Comparison of ENCODE assay signal across 17 cellular contexts in the genomic region with DNA sequence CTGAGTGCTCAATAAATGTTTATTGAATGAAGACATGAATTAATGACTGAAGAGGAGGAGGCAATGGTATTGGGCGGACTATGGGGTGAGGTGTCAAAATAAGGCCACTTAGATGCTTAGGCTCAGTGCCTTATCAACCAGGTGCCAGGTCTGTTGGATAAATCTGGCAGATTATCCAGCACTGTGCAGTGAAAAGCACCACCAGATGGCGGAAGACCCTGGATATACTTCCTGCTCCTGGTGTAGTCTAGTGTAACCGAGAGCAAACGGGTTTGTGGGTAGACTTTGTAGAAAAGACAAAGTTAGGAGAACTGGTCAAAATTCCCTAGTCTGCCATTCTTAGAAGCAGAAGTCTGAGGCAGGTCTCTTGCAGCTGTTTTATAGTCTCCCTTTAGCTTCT.
DNase-seq lines count a peak whose midpoint lies in the region; ATAC-seq, FAIRE-seq and TF ChIP-seq lines count a peak whose summit lies in the region.
"Had no signal": no experiment of that assay in that cellular context is flagged by ENCODE, and none has a peak within 500 bp of the region (broad histone marks: within the 10 kb centered on the region; RNA-seq: fewer than 3 reads in every experiment).

No MANE protein-coding gene starts in this region.

- no peaks in the 10 kb centered on the region for H3K79me2 ChIP-seq in PC-3 (ENCODE audit: low read length)

- H3F3A ChIP-seq in PC-3 (ENCODE audit: low read length, unreplicated experiment) = no peaks in the 10 kb centered on the region

- H3K9me3 Mint-ChIP-seq in HFFc6 = no peaks in the 10 kb centered on the region
- H3K9me3 Mint-ChIP-seq: activated T-cell treated with anti-CD3 and anti-CD28 coated beads, Interleukin-2, amount 50 U/mL, for 24 hours; CD8-positive, alpha-beta T cell; nephron progenitor cell had no signal

- H3K4me1 ChIP-seq in PC-3 (ENCODE audit: insufficient read depth, low read length) = no peaks in the 10 kb centered on the region
- no peaks in the 10 kb centered on the region for H3K4me1 ChIP-seq in small intestine (ENCODE audit: control insufficient read depth in 2 of 2, insufficient read depth in 1 of 2, low read depth in 1 of 2, low read length in 1 of 2)
- H3K4me1 ChIP-seq: left lung had no signal

- BruUV-seq in PC-3 (replicated peaks; lab: Mats Ljungman, UMichigan) = no TSS peak

- ATAC-seq in PC-3 (peak; percentile 59), GM19324 (IDR thresholded peaks at IDR 0.05; ENCODE audit: low FRiP score, unreplicated experiment) (no peak), GM19351 (IDR thresholded peaks at IDR 0.05; ENCODE audit: unreplicated experiment) (no peak)
- ATAC-seq: CD8-positive, alpha-beta T cell; left lung had no signal

- no peaks in the 10 kb centered on the region for H3K36me3 Mint-ChIP-seq in HFFc6 (ENCODE audit: low read depth)
- H3K36me3 Mint-ChIP-seq: CD8-positive, alpha-beta T cell had no signal

- H4K20me1 ChIP-seq in PC-3 (ENCODE audit: low read length) = no peaks in the 10 kb centered on the region

- H3K27me3 ChIP-seq in PC-3 (ENCODE audit: low read length) = no peaks in the 10 kb centered on the region
- no peaks in the 10 kb centered on the region for H3K27me3 ChIP-seq in small intestine (ENCODE audit: control insufficient read depth in 2 of 2, insufficient read depth in 2 of 2, low read length in 2 of 2)
- H3K27me3 ChIP-seq: left lung had no signal

- H3K4me1 Mint-ChIP-seq in HFFc6 (ENCODE audit: low read depth) = no peaks in the 10 kb centered on the region

- H3K36me3 ChIP-seq in PC-3 (ENCODE audit: low read depth, low read length) = no peaks in the 10 kb centered on the region
- H3K36me3 ChIP-seq in small intestine (ENCODE audit: control insufficient read depth in 2 of 2, insufficient read depth in 2 of 2, low read length in 2 of 2) = no peaks in the 10 kb centered on the region
- H3K36me3 ChIP-seq: left lung had no signal

- 77 to 87% (median 77%) methylated on average over 4 of the region's 4 CpGs for WGBS in small intestine, 3 donors

- H3K27me3 Mint-ChIP-seq in HFFc6 (ENCODE audit: insufficient read depth) = peaks cover 12% of the 10 kb centered on the region

- H3K27ac ChIP-seq in C4-2B (no peak overlapping the region), PC-3 (ENCODE audit: low read length) (no peak overlapping the region), small intestine (ENCODE audit: low read depth in 1 of 2, low read length in 1 of 2) (no peak overlapping the region)
- H3K27ac ChIP-seq: left lung, SK-N-MC had no signal

- CTCF ChIA-PET in PC-3 (lab: Charles Lee) = interaction anchor here (0.6 kb wide), 1 partner anchor 54 kb away, joined by 6 read pairs; no protein-coding TSS in a partner anchor

- no peak overlapping the region for H3K27ac Mint-ChIP-seq in HFFc6
- H3K27ac Mint-ChIP-seq: activated T-cell treated with anti-CD3 and anti-CD28 coated beads, Interleukin-2, amount 50 U/mL, for 24 hours; CD8-positive, alpha-beta T cell; nephron progenitor cell had no signal

- H2AFZ ChIP-seq in PC-3 (ENCODE audit: low read length) = no peak overlapping the region

- no peak overlapping the region for H3K4me2 ChIP-seq in PC-3 (ENCODE audit: low read length)

- H3K4me3 ChIP-seq in PC-3 (ENCODE audit: low read length) (no peak overlapping the region), fibroblast of mammary gland (ENCODE audit: control insufficient read depth, low read depth, low read length) (no peak overlapping the region), small intestine (ENCODE audit: low read depth in 1 of 2, low read length in 2 of 2) (no peak overlapping the region)
- H3K4me3 ChIP-seq: left lung, SK-N-MC had no signal

- no peaks in the 10 kb centered on the region for H3K9me3 ChIP-seq in PC-3 (ENCODE audit: low read length)
- no peaks in the 10 kb centered on the region for H3K9me3 ChIP-seq in small intestine (ENCODE audit: control insufficient read depth, low read depth)

- TF ChIP-seq CTCF in C4-2B (conservative IDR thresholded peaks at IDR 0.05) (peak; percentile 36), HFFc6 (IDR thresholded peaks at IDR 0.05) (peak; percentile 50; the same call in 1 of the 2 replicates), PC-3 (conservative IDR thresholded peaks at IDR 0.05; ENCODE audit: low read depth, low read length) (peak; percentile 48; the same call in 1 of the 2 replicates), fibroblast of mammary gland (conservative IDR thresholded peaks at IDR 0.05; ENCODE audit: control insufficient read depth, insufficient read depth, low read depth, low read length) (peak; percentile 13)

- DNase-seq in HFFc6 (no peak), PC-3 (peak; percentile 41), fibroblast of mammary gland (ENCODE audit: low read depth) (no peak), small intestine (no peak), Ammon's horn (ENCODE audit: low spot score) (no peak)
- DNase-seq: activated CD4-positive, CD25-positive, alpha-beta regulatory T cell treated with anti-CD3 and anti-CD28 coated beads, Interleukin-2, amount 50 U/mL, for 72 hours; activated T-cell treated with anti-CD3 and anti-CD28 coated beads, Interleukin-2, amount 50 U/mL, for 24 hours; CD8-positive, alpha-beta T cell; left lung; MV-4-11; NCI-H446 treated with DMSO at 0.1 percent for 48 hours; nephron progenitor cell; substantia nigra had no signal

- no peak for FAIRE-seq in small intestine (lab: Jason Lieb, UNC)

- H3K9ac ChIP-seq in PC-3 (ENCODE audit: low read length) = no peak overlapping the region

- no peaks in the 10 kb centered on the region for H3K9me2 ChIP-seq in PC-3 (replicated peaks; ENCODE audit: low read length)

- POLR2A ChIA-PET in PC-3 (lab: Charles Lee; ENCODE audit: unreplicated experiment) = no interaction called here

- intact Hi-C loops in PC-3 (cut with micrococcal nuclease) = no loop called here

- no peak overlapping the region for H3K4me3 Mint-ChIP-seq in HFFc6
- H3K4me3 Mint-ChIP-seq: activated T-cell treated with anti-CD3 and anti-CD28 coated beads, Interleukin-2, amount 50 U/mL, for 24 hours; CD8-positive, alpha-beta T cell; nephron progenitor cell had no signal
